In genomic region chr13:79522583-79522982, GRCh38 we compare ENCODE assay signal across 9 cellular contexts. TPM values are rescaled to one million over a fixed set of nuclear protein-coding genes. Genes with fewer than 3 reads are reported as not detected.
DNase-seq lines count a peak whose midpoint lies in the region; ATAC-seq lines count a peak whose summit lies in the region.
"Had no signal": no experiment of that assay in that cellular context is flagged by ENCODE, and none has a peak within 500 bp of the region (broad histone marks: within the 10 kb centered on the region; RNA-seq: fewer than 3 reads in every experiment).

No MANE protein-coding gene starts in this region.

- no peaks in the 10 kb centered on the region for H3K9me3 ChIP-seq in BLaER1 treated with 17β-estradiol and CSF1 and Interleukin-3, amounts not matched to agents 10 nM and 100 nM (replicated peaks in 1 of 11)

- intact Hi-C loops in activated CD4-positive, alpha-beta memory T cell treated with anti-CD3 and anti-CD28 coated beads for 36 hours (cut with micrococcal nuclease) = loop anchor here (1.0 to 5.0 kb wide), 6 partner anchors 18 to 865 kb away; partner anchors contain the start of genes NDFIP2, OBI1 and RBM26

- no peak overlapping the region for H3K9ac ChIP-seq in BLaER1 treated with 17β-estradiol and CSF1 and Interleukin-3, amounts not matched to agents 10 nM and 100 nM

- H3K36me3 ChIP-seq in BLaER1 treated with 17β-estradiol and CSF1 and Interleukin-3, amounts not matched to agents 10 nM and 100 nM = no peaks in the 10 kb centered on the region

- H4K20me1 ChIP-seq in BLaER1 treated with 17β-estradiol and CSF1 and Interleukin-3, amounts not matched to agents 10 nM and 100 nM = no peaks in the 10 kb centered on the region

- H3K27ac ChIP-seq in BLaER1 treated with 17β-estradiol and CSF1 and Interleukin-3, amounts not matched to agents 10 nM and 100 nM = peak overlapping the region in 1 of 11 experiments; percentile 33; a peak in 2 of 22 replicates

- no peaks in the 10 kb centered on the region for H3K27me3 Mint-ChIP-seq in activated CD4-positive, alpha-beta memory T cell treated with anti-CD3 and anti-CD28 coated beads for 36 hours
- H3K27me3 Mint-ChIP-seq: brain had no signal

- peaks cover 14% of the 10 kb centered on the region for H3K36me3 Mint-ChIP-seq in activated CD4-positive, alpha-beta memory T cell treated with anti-CD3 and anti-CD28 coated beads for 36 hours

- DNase-seq in GM19240 (ENCODE audit: insufficient read length, low spot score) (peak; percentile 1), stromal cell of bone marrow (ENCODE audit: low read depth) (peak; percentile 48), amygdala (lab: John Stamatoyannopoulos, UW) (no peak), NCI-H82 treated with DMSO at 0.1 percent for 48 hours (lab: John Stamatoyannopoulos, UW; ENCODE audit: unreplicated experiment) (no peak)
- peak; percentile 55 for DNase-seq in activated CD4-positive, alpha-beta memory T cell treated with anti-CD3 and anti-CD28 coated beads for 36 hours
- DNase-seq in stimulated activated naive CD4-positive, alpha-beta T cell treated with Interleukin-2 at 50 U/mL for 16 hours (lab: John Stamatoyannopoulos, UW) = no peak

- H3K4me3 ChIP-seq in BLaER1 treated with 17β-estradiol and CSF1 and Interleukin-3, amounts not matched to agents 10 nM and 100 nM = no peak overlapping the region

- no peaks in the 10 kb centered on the region for H3K9me3 Mint-ChIP-seq in activated CD4-positive, alpha-beta memory T cell treated with anti-CD3 and anti-CD28 coated beads for 36 hours
- H3K9me3 Mint-ChIP-seq: brain had no signal

- POLR2A ChIA-PET in activated CD4-positive, alpha-beta memory T cell treated with anti-CD3 and anti-CD28 coated beads for 36 hours (lab: Charles Lee) = interaction anchor here (1.1 to 1.2 kb wide), 2 partner anchors 21 to 41 kb away, joined by 3 to 4 read pairs; partner anchors contain the start of gene NDFIP2

- peak; percentile 95 for ATAC-seq in HG03108 (IDR thresholded peaks at IDR 0.05; ENCODE audit: unreplicated experiment)

- peaks cover 6 to 22% (median 10%) of the 10 kb centered on the region in 10 experiments; a peak in 17 of 20 replicates for H3K4me1 ChIP-seq in BLaER1 treated with 17β-estradiol and CSF1 and Interleukin-3, amounts not matched to agents 10 nM and 100 nM

- peak overlapping the region; percentile 4 for H3K4me3 Mint-ChIP-seq in activated CD4-positive, alpha-beta memory T cell treated with anti-CD3 and anti-CD28 coated beads for 36 hours
- H3K4me3 Mint-ChIP-seq: brain had no signal

- H3K4me2 ChIP-seq in BLaER1 treated with 17β-estradiol and CSF1 and Interleukin-3, amounts not matched to agents 10 nM and 100 nM = peak overlapping the region in 10 of 11 experiments; percentile 6 to 57 (median 26); a peak in 15 of 22 replicates

- CTCF ChIA-PET in activated CD4-positive, alpha-beta memory T cell treated with anti-CD3 and anti-CD28 coated beads for 36 hours (lab: Charles Lee) = interaction anchor here (0.7 to 2.1 kb wide), 6 partner anchors 18 to 131 kb away, joined by 3 to 19 read pairs (median 4); no protein-coding TSS in a partner anchor

- peak overlapping the region; percentile 80 for H3K27ac Mint-ChIP-seq in activated CD4-positive, alpha-beta memory T cell treated with anti-CD3 and anti-CD28 coated beads for 36 hours

- H3K27me3 ChIP-seq in BLaER1 treated with 17β-estradiol and CSF1 and Interleukin-3, amounts not matched to agents 10 nM and 100 nM = no peaks in the 10 kb centered on the region

- peaks cover 22% of the 10 kb centered on the region for H3K4me1 Mint-ChIP-seq in activated CD4-positive, alpha-beta memory T cell treated with anti-CD3 and anti-CD28 coated beads for 36 hours (ENCODE audit: low read depth)

RNA-seq across cellular contexts. Expression of gene NDFIP2, which starts 41.6 kb away (rescaled TPM):
- total RNA-seq in activated CD4-positive, alpha-beta memory T cell treated with anti-CD3 and anti-CD28 coated beads for 36 hours = 100 to 1,000 TPM; 175 to 178 TPM

Comparison
In these comparisons a context has a peak if more than half of its experiments do, and no peak if none do; other contexts are left out.
1. DNase-seq: peak in GM19240 (single experiment), activated CD4-positive, alpha-beta memory T cell treated with anti-CD3 and anti-CD28 coated beads for 36 hours (single experiment) and stromal cell of bone marrow (single experiment); none in stimulated activated naive CD4-positive, alpha-beta T cell treated with Interleukin-2 at 50 U/mL for 16 hours (single experiment), amygdala (0 of 56) and NCI-H82 treated with DMSO at 0.1 percent for 48 hours (single experiment).